Comparison of ENCODE assay signal across 8 cellular contexts in the genomic region with DNA sequence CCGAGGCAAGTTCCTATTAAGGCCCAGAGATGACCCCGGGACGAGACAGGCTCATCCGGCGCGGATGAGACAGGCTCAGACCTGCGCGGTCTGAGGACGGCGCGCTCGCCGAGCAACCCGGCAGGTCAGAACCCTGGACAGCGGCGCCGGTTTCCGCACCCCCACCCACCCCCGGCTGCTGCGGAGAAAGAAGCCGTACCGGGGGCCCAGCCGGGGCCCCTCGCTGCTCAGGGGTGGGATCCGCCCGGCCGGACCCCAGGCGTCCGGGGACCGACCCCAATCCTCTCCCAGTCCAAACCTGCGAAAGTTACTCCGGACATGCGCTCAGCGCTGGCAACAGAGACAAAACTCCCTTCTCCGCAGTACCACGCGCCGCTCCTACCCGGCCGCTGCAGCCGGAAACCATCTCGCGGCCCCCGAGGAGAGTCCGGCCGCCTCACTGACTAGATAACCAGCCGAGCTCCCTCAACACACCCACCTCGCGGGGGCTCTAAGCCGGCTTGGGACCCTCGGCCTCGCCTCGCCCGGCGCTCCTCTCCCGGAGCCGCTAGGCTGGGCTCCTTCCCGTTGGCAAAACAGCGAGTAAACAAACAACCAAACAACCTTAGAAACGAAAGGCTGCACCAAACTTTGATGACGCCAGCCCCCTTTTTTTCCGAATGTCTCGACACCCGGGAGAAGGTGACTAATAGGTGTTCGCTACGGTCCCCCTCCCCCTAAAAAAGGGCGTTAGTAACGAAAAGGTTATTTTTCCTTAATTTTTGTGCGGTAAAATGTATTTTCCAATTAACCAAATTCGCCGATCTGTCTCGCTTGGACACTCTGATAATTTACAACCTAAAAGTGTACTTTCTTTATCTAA. TPM values are rescaled to one million over a fixed set of nuclear protein-coding genes. Genes with fewer than 3 reads are reported as not detected.
DNase-seq lines count a peak whose midpoint lies in the region; ATAC-seq and TF ChIP-seq lines count a peak whose summit lies in the region.

No MANE protein-coding gene starts in this region.

- ATAC-seq in GM18511 (IDR thresholded peaks at IDR 0.05; ENCODE audit: unreplicated experiment) (peak; percentile 66), naive B cell (ENCODE audit: low read depth in 2 of 2) (peak; percentile 59 to 64)

- H3K4me1 Mint-ChIP-seq in naive B cell: peaks cover 11 to 15% (median 13%) of the 10 kb centered on the region in 3 donors

- H3K4me3 ChIP-seq in HUES64 (ENCODE audit: low read length) (peak overlapping the region; percentile 48), esophagus muscularis mucosa (peak overlapping the region; percentile 13 to 41 (median 35)), suprapubic skin (peak overlapping the region; percentile 33)

- no peak overlapping the region for H3K9ac ChIP-seq in HUES64 (ENCODE audit: low read depth, low read length)

- H3K4me1 ChIP-seq in HUES64 (ENCODE audit: insufficient read depth, low read length) (peaks cover 9% of the 10 kb centered on the region), esophagus muscularis mucosa (peaks cover 28 to 42% (median 36%) of the 10 kb centered on the region in 4 donors), suprapubic skin (peaks cover 31% of the 10 kb centered on the region)

- H3K27me3 Mint-ChIP-seq in naive B cell: peaks cover 67 to 83% (median 73%) of the 10 kb centered on the region in 3 donors

- peak overlapping the region in 6 of 8 donors; percentile 12 to 63 (median 42) for H3K4me3 Mint-ChIP-seq in naive B cell

- H3K9me3 ChIP-seq in HUES64 (ENCODE audit: insufficient read depth, low read depth, low read length) (no peaks in the 10 kb centered on the region), esophagus muscularis mucosa (no peaks in the 10 kb centered on the region), suprapubic skin (no peaks in the 10 kb centered on the region)

- TF ChIP-seq CTCF in esophagus muscularis mucosa (IDR thresholded peaks at IDR 0.05) (no peak), suprapubic skin (IDR thresholded peaks at IDR 0.05) (no peak)

- H3K27me3 ChIP-seq in HUES64 (ENCODE audit: insufficient read depth, low read length) (peaks cover 99% of the 10 kb centered on the region), esophagus muscularis mucosa (peaks cover 3 to 97% (median 58%) of the 10 kb centered on the region in 4 donors), suprapubic skin (peaks cover 96% of the 10 kb centered on the region)

- WGBS in HUES64: 1% methylated on average over 72 of the region's 72 CpGs
- WGBS in esophagus muscularis mucosa: 2% methylated on average over 36 of the region's 72 CpGs
- 3% methylated on average over 45 of the region's 72 CpGs for WGBS in suprapubic skin

- no peak for TF ChIP-seq EP300 in esophagus muscularis mucosa (IDR thresholded peaks at IDR 0.05)
- TF ChIP-seq EP300 in suprapubic skin (IDR thresholded peaks at IDR 0.05): no peak

- peak; percentile 20 for DNase-seq in activated T-cell treated with anti-CD3 and anti-CD28 coated beads for 1 hour (ENCODE audit: low read depth)
- DNase-seq in esophagus muscularis mucosa (ENCODE audit: extremely low spot score): no peak
- peak; percentile 15 for DNase-seq in naive B cell
- DNase-seq in suprapubic skin (ENCODE audit: low spot score in 2 of 2): peak in 1 of 2 donors; percentile 75
- no peak for DNase-seq in cerebellar nuclear complex (lab: John Stamatoyannopoulos, UW)
- DNase-seq in NCI-H146 treated with DMSO at 0.1 percent for 48 hours (lab: John Stamatoyannopoulos, UW; ENCODE audit: unreplicated experiment): no peak

- TF ChIP-seq POLR2A in esophagus muscularis mucosa (IDR thresholded peaks at IDR 0.05; ENCODE audit: low read depth) (no peak), suprapubic skin (IDR thresholded peaks at IDR 0.05) (no peak)

- H3K36me3 ChIP-seq in HUES64 (ENCODE audit: insufficient read depth, low read length) (no peaks in the 10 kb centered on the region), esophagus muscularis mucosa (no peaks in the 10 kb centered on the region), suprapubic skin (no peaks in the 10 kb centered on the region)

- H3K36me3 Mint-ChIP-seq in naive B cell: peaks cover 0 to 7% of the 10 kb centered on the region in 2 donors

- peak overlapping the region in 2 of 6 donors; percentile 47 to 57 for H3K27ac Mint-ChIP-seq in naive B cell

- H3K27ac ChIP-seq in HUES64 (ENCODE audit: low read depth, low read length): no peak overlapping the region
- no peak overlapping the region for H3K27ac ChIP-seq in esophagus muscularis mucosa (replicated peaks in 1 of 4)
- H3K27ac ChIP-seq in suprapubic skin: no peak overlapping the region

- H3K9me3 Mint-ChIP-seq in naive B cell: peaks cover 0 to 5% (median 0%) of the 10 kb centered on the region in 7 donors

- intact Hi-C loops in esophagus muscularis mucosa (cut with DNase I): no loop called here

RNA-seq across cellular contexts. Expression of a gene that starts 2.3 kb away (rescaled TPM):
- polyA plus RNA-seq in HUES64 (2013, experiment 1 of 2): not detected
- not detected for polyA plus RNA-seq in HUES64 (2013, experiment 2 of 2)
- total RNA-seq in esophagus muscularis mucosa: not detected
- not detected for polyA plus RNA-seq in naive B cell (ENCODE audit: low read depth in 6 of 6)
- 1 to 10 TPM in 1 of 4 donors, not detected in 3; 1.2 TPM for total RNA-seq in suprapubic skin

Comparison
In these comparisons a context has a peak if more than half of its experiments do, and no peak if none do; other contexts are left out.
1. DNase-seq: peak in activated T-cell treated with anti-CD3 and anti-CD28 coated beads for 1 hour (single experiment) and naive B cell (single experiment); none in esophagus muscularis mucosa (single experiment), cerebellar nuclear complex (0 of 2) and NCI-H146 treated with DMSO at 0.1 percent for 48 hours (single experiment).
2. Peak in every context shown above with its lines, with median percentiles within 50 percentile points of each other: H3K4me3 ChIP-seq.